ENCODE assay signal across 13 cellular contexts in genomic region chr9:92276223-92277007, GRCh38. TPM values are rescaled to one million over a fixed set of nuclear protein-coding genes. Genes with fewer than 3 reads are reported as not detected.
DNase-seq lines count a peak whose midpoint lies in the region; ATAC-seq and TF ChIP-seq lines count a peak whose summit lies in the region.
"Had no signal": no experiment of that assay in that cellular context is flagged by ENCODE, and none has a peak within 500 bp of the region (broad histone marks: within the 10 kb centered on the region; RNA-seq: fewer than 3 reads in every experiment).

No MANE protein-coding gene starts in this region.

- H4K5ac ChIP-seq in IMR-90 (ENCODE audit: low read depth, low read length): no peak overlapping the region

- POLR2A ChIA-PET in IMR-90 (lab: Charles Lee; ENCODE audit: unreplicated experiment): no interaction called here
- POLR2A ChIA-PET in naive thymus-derived CD8-positive, alpha-beta T cell (lab: Charles Lee): interaction anchor here (0.6 to 0.7 kb wide), 2 partner anchors 14 to 1797 kb away, joined by 3 read pairs; no protein-coding TSS in a partner anchor

- no peak overlapping the region for H2AK5ac ChIP-seq in IMR-90 (ENCODE audit: low read depth, low read length)

- peaks cover 34 to 44% of the 10 kb centered on the region in 2 donors for H3K36me3 Mint-ChIP-seq in activated naive CD4-positive, alpha-beta T cell treated with anti-CD3 and anti-CD28 coated beads, Interleukin-2, amount 50 U/mL, for 72 hours
- peaks cover 16 to 97% (median 32%) of the 10 kb centered on the region in 3 donors for H3K36me3 Mint-ChIP-seq in naive thymus-derived CD8-positive, alpha-beta T cell

- no peak overlapping the region for H3K56ac ChIP-seq in IMR-90 (ENCODE audit: extremely low read depth, insufficient read depth, low read length)

- no peak overlapping the region for H3K4me3 ChIP-seq in IMR-90 (ENCODE audit: insufficient read depth, low read depth, low read length)
- H3K4me3 ChIP-seq: SJCRH30 had no signal

- no peak for ATAC-seq in IMR-90 (ENCODE audit: low read depth)
- peak; percentile 62 to 78 for ATAC-seq in activated naive CD4-positive, alpha-beta T cell treated with anti-CD3 and anti-CD28 coated beads, Interleukin-2, amount 50 U/mL, for 72 hours
- ATAC-seq in naive thymus-derived CD8-positive, alpha-beta T cell: peak in 1 of 2 donors; percentile 61
- ATAC-seq in HG02678 (IDR thresholded peaks at IDR 0.05; ENCODE audit: unreplicated experiment): no peak
- ATAC-seq in HG02852 (IDR thresholded peaks at IDR 0.05; ENCODE audit: unreplicated experiment): no peak
- no peak for ATAC-seq in GM18868 (IDR thresholded peaks at IDR 0.05; ENCODE audit: unreplicated experiment)

- no peak overlapping the region for H2BK120ac ChIP-seq in IMR-90 (ENCODE audit: low read depth, low read length)

- H3K36me3 ChIP-seq in IMR-90 (ENCODE audit: control insufficient read depth, insufficient read depth, low read length): peaks cover 57% of the 10 kb centered on the region

- 0 out of 4 replicates have a peak overlapping the region, but pooled peaks of 1 of the 2 experiments have one; percentile 24 for H4K8ac ChIP-seq in IMR-90 (ENCODE audit: low read depth in 2 of 2, low read length in 2 of 2)

- 100% methylated on average over 1 of the region's 11 CpGs; no CpG with 5 or more reads in 1 of the 2 experiments for WGBS in IMR-90 (ENCODE audit: extremely low coverage in 2 of 2, insufficient read length in 1 of 2), 2 experiments

- H3K9me1 ChIP-seq in IMR-90 (ENCODE audit: insufficient read depth, low read length): peaks cover 6% of the 10 kb centered on the region

- peak overlapping the region; percentile 5; the same call in 1 of the 2 replicates for H3K4ac ChIP-seq in IMR-90 (ENCODE audit: low read depth, low read length)

- CTCF ChIA-PET in IMR-90 (lab: Yijun Ruan, JAX): interaction anchor here (3.2 kb wide), 1 partner anchor 136 kb away, joined by 11 read pairs; no protein-coding TSS in a partner anchor

- no peak overlapping the region; the same call in 1 of the 2 replicates for H3K9ac ChIP-seq in IMR-90 (ENCODE audit: low read depth, low read length)

- H3K79me1 ChIP-seq in IMR-90 (ENCODE audit: low read depth in 1 of 2, low read length in 2 of 2): peaks cover 36 to 53% of the 10 kb centered on the region in 2 experiments

- no peaks in the 10 kb centered on the region for H3K27me3 ChIP-seq in IMR-90 (ENCODE audit: control insufficient read depth, insufficient read depth, low read length)
- H3K27me3 ChIP-seq: brain microvascular endothelial cell, SJCRH30 had no signal

- no peak overlapping the region for H3K23ac ChIP-seq in IMR-90 (ENCODE audit: low read depth, low read length)

- H3K9me3 ChIP-seq in IMR-90 (ENCODE audit: control insufficient read depth, insufficient read depth, low read length): no peaks in the 10 kb centered on the region
- H3K9me3 ChIP-seq: SJCRH30 had no signal

- peak overlapping the region in 9 of 10 donors; percentile 17 to 83 (median 41) for H3K4me3 Mint-ChIP-seq in naive thymus-derived CD8-positive, alpha-beta T cell

- H3K4me2 ChIP-seq in IMR-90 (ENCODE audit: low read depth, low read length): no peak overlapping the region

- peak; percentile 34 for DNase-seq in COLO829 (ENCODE audit: low spot score)
- no peak for DNase-seq in IMR-90
- no peak for DNase-seq in activated naive CD4-positive, alpha-beta T cell treated with anti-CD3 and anti-CD28 coated beads, Interleukin-2, amount 50 U/mL, for 72 hours (ENCODE audit: low spot score in 2 of 2)
- peak in 1 of 10 donors; percentile 5 for DNase-seq in naive thymus-derived CD8-positive, alpha-beta T cell
- no peak for DNase-seq in hippocampal formation (lab: John Stamatoyannopoulos, UW)
- DNase-seq: activated CD4-positive, alpha-beta T cell treated with anti-CD3 and anti-CD28 coated beads for 48 hours; brain microvascular endothelial cell; NCI-H1105 treated with DMSO at 0.1 percent for 48 hours; NCI-H524; SJCRH30 had no signal

- dilution Hi-C loops in IMR-90 (cut with HindIII; ENCODE audit: low sequenced_read_pairs, unreplicated experiment): no loop called here

- H3K27ac Mint-ChIP-seq in activated naive CD4-positive, alpha-beta T cell treated with anti-CD3 and anti-CD28 coated beads, Interleukin-2, amount 50 U/mL, for 72 hours: peak overlapping the region; percentile 35 to 91
- H3K27ac Mint-ChIP-seq in naive thymus-derived CD8-positive, alpha-beta T cell: peak overlapping the region; percentile 40 to 95 (median 82)

- H2BK5ac ChIP-seq in IMR-90 (ENCODE audit: low read depth, low read length, poor library complexity, severe bottlenecking): peak overlapping the region; percentile 23

- no peak overlapping the region for H3K14ac ChIP-seq in IMR-90 (replicated peaks; ENCODE audit: low read depth, low read length)

- intact Hi-C loops in IMR-90 (cut with micrococcal nuclease): no loop called here

- peaks cover 11% of the 10 kb centered on the region; the same call in 1 of the 2 replicates for H4K20me1 ChIP-seq in IMR-90 (ENCODE audit: insufficient read depth, low read length)

- no peak for TF ChIP-seq RAD21 in IMR-90 (IDR thresholded peaks at IDR 0.05; ENCODE audit: low read length)

- H2AFZ ChIP-seq in IMR-90 (replicated peaks; ENCODE audit: low read length, poor library complexity): no peak overlapping the region

- TF ChIP-seq POLR2A in IMR-90 (IDR thresholded peaks at IDR 0.05; ENCODE audit: low read depth, low read length): no peak

- no peak overlapping the region for H2AK9ac ChIP-seq in IMR-90 (replicated peaks; ENCODE audit: low read depth, low read length, poor library complexity)

- no peak overlapping the region for H2BK20ac ChIP-seq in IMR-90 (ENCODE audit: low read depth, low read length)

- H3K4me1 ChIP-seq in IMR-90 (ENCODE audit: control insufficient read depth, insufficient read depth, low read length): peaks cover 2% of the 10 kb centered on the region
- H3K4me1 ChIP-seq: SJCRH30 had no signal

- no peaks in the 10 kb centered on the region for H3K27me3 Mint-ChIP-seq in naive thymus-derived CD8-positive, alpha-beta T cell

- H3K18ac ChIP-seq in IMR-90 (ENCODE audit: low read depth, low read length): no peak overlapping the region

- H4K91ac ChIP-seq in IMR-90 (ENCODE audit: insufficient read depth, low read depth, low read length): no peak overlapping the region

- BruUV-seq in IMR-90 (replicated peaks; lab: Mats Ljungman, UMichigan): no TSS peak

- H2BK15ac ChIP-seq in IMR-90 (ENCODE audit: low read depth, low read length): no peak overlapping the region

- in situ Hi-C loops in IMR-90 (cut with MboI; ENCODE audit: low sequenced_read_pairs): no loop called here

- no peak overlapping the region for H3K27ac ChIP-seq in IMR-90 (ENCODE audit: insufficient read depth, low read length)
- H3K27ac ChIP-seq: brain microvascular endothelial cell, SJCRH30 had no signal

- H3K9me3 Mint-ChIP-seq in activated naive CD4-positive, alpha-beta T cell treated with anti-CD3 and anti-CD28 coated beads, Interleukin-2, amount 50 U/mL, for 72 hours: no peaks in the 10 kb centered on the region
- no peaks in the 10 kb centered on the region for H3K9me3 Mint-ChIP-seq in naive thymus-derived CD8-positive, alpha-beta T cell

- no peak for TF ChIP-seq CTCF in IMR-90 (conservative IDR thresholded peaks at IDR 0.05; ENCODE audit: low read depth, low read length)

- peaks cover 8 to 26% (median 23%) of the 10 kb centered on the region in 4 donors for H3K4me1 Mint-ChIP-seq in naive thymus-derived CD8-positive, alpha-beta T cell

TF ChIP-seq in IMR-90, 13 proteins besides CTCF, POLR2A, EP300 and RAD21 (continues in another document):
- no peak for TF ChIP-seq FOS (IDR thresholded peaks at IDR 0.05; ENCODE audit: low read depth, low read length)
- TF ChIP-seq MAZ (IDR thresholded peaks at IDR 0.05; ENCODE audit: borderline replicate concordance, low read depth, low read length): no peak
- no peak for TF ChIP-seq CEBPB (IDR thresholded peaks at IDR 0.05; ENCODE audit: low read depth, low read length)
- TF ChIP-seq BHLHE40 (IDR thresholded peaks at IDR 0.05; ENCODE audit: low read depth, low read length): no peak
- no peak for TF ChIP-seq SMC3 (IDR thresholded peaks at IDR 0.05; ENCODE audit: low read depth, low read length)
- no peak for TF ChIP-seq NFE2L2 (IDR thresholded peaks at IDR 0.05; ENCODE audit: low read depth, low read length)
- TF ChIP-seq USF2 (IDR thresholded peaks at IDR 0.05; ENCODE audit: low read depth, low read length): no peak

RNA-seq across cellular contexts. Expression of gene IARS1, which starts 17.1 kb away (rescaled TPM):
- total RNA-seq in IMR-90 (2012; rRNA removed): 383 and 414 TPM in 2 replicates
- polyA plus RNA-seq in IMR-90 (2012; rRNA removed): 64.1 and 85.3 TPM in 2 replicates
- polyA plus RNA-seq in IMR-90 (2012; cell fraction: cytosol; rRNA removed): 24.0 and 35.8 TPM in 2 replicates
- polyA plus RNA-seq in IMR-90 (2012; cell fraction: nucleus; rRNA removed; ENCODE audit: low replicate concordance): 24.1 and 176 TPM in 2 replicates
- 100 to 1,000 TPM; 199 to 222 TPM for total RNA-seq in activated naive CD4-positive, alpha-beta T cell treated with anti-CD3 and anti-CD28 coated beads, Interleukin-2, amount 50 U/mL, for 72 hours
- 100 to 1,000 TPM; 150 to 151 TPM for total RNA-seq in naive thymus-derived CD8-positive, alpha-beta T cell
- polyA plus RNA-seq in naive thymus-derived CD8-positive, alpha-beta T cell: 10 to 100 TPM; 62.2 to 75.2 (median 66.5) TPM

RNA-seq across cellular contexts. Expression of gene NOL8, which starts 48.7 kb away (rescaled TPM):
- 18.3 and 23.6 TPM in 2 replicates for total RNA-seq in IMR-90 (2012; rRNA removed)
- 7.4 and 10.1 TPM in 2 replicates for polyA plus RNA-seq in IMR-90 (2012; rRNA removed)
- 0.81 and 1.8 TPM in 2 replicates for polyA plus RNA-seq in IMR-90 (2012; cell fraction: cytosol; rRNA removed)
- polyA plus RNA-seq in IMR-90 (2012; cell fraction: nucleus; rRNA removed; ENCODE audit: low replicate concordance): 1.8 and 19.2 TPM in 2 replicates
- 10 to 100 TPM; 64.2 to 66.9 TPM for total RNA-seq in activated naive CD4-positive, alpha-beta T cell treated with anti-CD3 and anti-CD28 coated beads, Interleukin-2, amount 50 U/mL, for 72 hours
- 100 to 1,000 TPM; 102 to 105 TPM for total RNA-seq in naive thymus-derived CD8-positive, alpha-beta T cell
- polyA plus RNA-seq in naive thymus-derived CD8-positive, alpha-beta T cell: 10 to 100 TPM; 15.0 to 29.1 (median 26.7) TPM

RNA-seq across cellular contexts. Expression of gene CENPP, which starts 49.3 kb away (rescaled TPM):
- total RNA-seq in IMR-90 (2012; rRNA removed): 1.4 and 3.6 TPM in 2 replicates
- 0.90 and 2.0 TPM in 2 replicates for polyA plus RNA-seq in IMR-90 (2012; rRNA removed)
- 0.32 and 0.49 TPM in 2 replicates for polyA plus RNA-seq in IMR-90 (2012; cell fraction: cytosol; rRNA removed)
- 1.2 TPM in 2 replicates for polyA plus RNA-seq in IMR-90 (2012; cell fraction: nucleus; rRNA removed; ENCODE audit: low replicate concordance)
- 10 to 100 TPM; 22.3 to 26.4 TPM for total RNA-seq in activated naive CD4-positive, alpha-beta T cell treated with anti-CD3 and anti-CD28 coated beads, Interleukin-2, amount 50 U/mL, for 72 hours
- 1 to 10 TPM; 4.4 TPM for total RNA-seq in naive thymus-derived CD8-positive, alpha-beta T cell
- polyA plus RNA-seq in naive thymus-derived CD8-positive, alpha-beta T cell: 1 to 10 TPM; 2.4 to 5.2 (median 3.0) TPM

Comparison
In these comparisons a context has a peak if more than half of its experiments do, and no peak if none do; other contexts are left out.
1. ATAC-seq: peak in activated naive CD4-positive, alpha-beta T cell treated with anti-CD3 and anti-CD28 coated beads, Interleukin-2, amount 50 U/mL, for 72 hours (2 of 2); none in IMR-90 (single experiment), HG02678 (single experiment), HG02852 (single experiment) and GM18868 (single experiment).